ENCODE assay signal across 1 cellular context in the genomic region with DNA sequence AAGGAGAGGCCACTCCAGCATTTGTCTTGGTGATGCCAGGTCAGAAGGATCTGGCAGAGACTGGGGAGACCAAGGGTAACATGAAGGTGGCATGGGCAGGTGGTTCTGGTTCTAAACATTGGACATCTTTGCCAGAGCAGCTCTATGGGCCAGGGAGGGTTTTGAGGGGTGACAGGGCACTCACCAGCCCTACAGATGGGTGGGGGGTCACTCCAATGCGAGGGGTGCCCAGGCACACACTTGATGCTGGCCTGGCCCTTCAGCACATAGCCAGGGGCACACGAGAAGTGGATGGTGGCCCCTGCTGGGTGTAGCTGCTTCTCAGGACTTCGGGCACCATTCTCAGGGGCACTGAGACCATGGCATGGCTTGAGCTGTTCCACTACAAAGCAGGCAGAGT.
TF ChIP-seq lines count a peak whose summit lies in the region.

No MANE protein-coding gene starts in this region.

TF ChIP-seq in GM23338, 12 proteins besides CTCF, POLR2A, EP300 and RAD21 (continued from another document):
- TF ChIP-seq, protein P1, sequence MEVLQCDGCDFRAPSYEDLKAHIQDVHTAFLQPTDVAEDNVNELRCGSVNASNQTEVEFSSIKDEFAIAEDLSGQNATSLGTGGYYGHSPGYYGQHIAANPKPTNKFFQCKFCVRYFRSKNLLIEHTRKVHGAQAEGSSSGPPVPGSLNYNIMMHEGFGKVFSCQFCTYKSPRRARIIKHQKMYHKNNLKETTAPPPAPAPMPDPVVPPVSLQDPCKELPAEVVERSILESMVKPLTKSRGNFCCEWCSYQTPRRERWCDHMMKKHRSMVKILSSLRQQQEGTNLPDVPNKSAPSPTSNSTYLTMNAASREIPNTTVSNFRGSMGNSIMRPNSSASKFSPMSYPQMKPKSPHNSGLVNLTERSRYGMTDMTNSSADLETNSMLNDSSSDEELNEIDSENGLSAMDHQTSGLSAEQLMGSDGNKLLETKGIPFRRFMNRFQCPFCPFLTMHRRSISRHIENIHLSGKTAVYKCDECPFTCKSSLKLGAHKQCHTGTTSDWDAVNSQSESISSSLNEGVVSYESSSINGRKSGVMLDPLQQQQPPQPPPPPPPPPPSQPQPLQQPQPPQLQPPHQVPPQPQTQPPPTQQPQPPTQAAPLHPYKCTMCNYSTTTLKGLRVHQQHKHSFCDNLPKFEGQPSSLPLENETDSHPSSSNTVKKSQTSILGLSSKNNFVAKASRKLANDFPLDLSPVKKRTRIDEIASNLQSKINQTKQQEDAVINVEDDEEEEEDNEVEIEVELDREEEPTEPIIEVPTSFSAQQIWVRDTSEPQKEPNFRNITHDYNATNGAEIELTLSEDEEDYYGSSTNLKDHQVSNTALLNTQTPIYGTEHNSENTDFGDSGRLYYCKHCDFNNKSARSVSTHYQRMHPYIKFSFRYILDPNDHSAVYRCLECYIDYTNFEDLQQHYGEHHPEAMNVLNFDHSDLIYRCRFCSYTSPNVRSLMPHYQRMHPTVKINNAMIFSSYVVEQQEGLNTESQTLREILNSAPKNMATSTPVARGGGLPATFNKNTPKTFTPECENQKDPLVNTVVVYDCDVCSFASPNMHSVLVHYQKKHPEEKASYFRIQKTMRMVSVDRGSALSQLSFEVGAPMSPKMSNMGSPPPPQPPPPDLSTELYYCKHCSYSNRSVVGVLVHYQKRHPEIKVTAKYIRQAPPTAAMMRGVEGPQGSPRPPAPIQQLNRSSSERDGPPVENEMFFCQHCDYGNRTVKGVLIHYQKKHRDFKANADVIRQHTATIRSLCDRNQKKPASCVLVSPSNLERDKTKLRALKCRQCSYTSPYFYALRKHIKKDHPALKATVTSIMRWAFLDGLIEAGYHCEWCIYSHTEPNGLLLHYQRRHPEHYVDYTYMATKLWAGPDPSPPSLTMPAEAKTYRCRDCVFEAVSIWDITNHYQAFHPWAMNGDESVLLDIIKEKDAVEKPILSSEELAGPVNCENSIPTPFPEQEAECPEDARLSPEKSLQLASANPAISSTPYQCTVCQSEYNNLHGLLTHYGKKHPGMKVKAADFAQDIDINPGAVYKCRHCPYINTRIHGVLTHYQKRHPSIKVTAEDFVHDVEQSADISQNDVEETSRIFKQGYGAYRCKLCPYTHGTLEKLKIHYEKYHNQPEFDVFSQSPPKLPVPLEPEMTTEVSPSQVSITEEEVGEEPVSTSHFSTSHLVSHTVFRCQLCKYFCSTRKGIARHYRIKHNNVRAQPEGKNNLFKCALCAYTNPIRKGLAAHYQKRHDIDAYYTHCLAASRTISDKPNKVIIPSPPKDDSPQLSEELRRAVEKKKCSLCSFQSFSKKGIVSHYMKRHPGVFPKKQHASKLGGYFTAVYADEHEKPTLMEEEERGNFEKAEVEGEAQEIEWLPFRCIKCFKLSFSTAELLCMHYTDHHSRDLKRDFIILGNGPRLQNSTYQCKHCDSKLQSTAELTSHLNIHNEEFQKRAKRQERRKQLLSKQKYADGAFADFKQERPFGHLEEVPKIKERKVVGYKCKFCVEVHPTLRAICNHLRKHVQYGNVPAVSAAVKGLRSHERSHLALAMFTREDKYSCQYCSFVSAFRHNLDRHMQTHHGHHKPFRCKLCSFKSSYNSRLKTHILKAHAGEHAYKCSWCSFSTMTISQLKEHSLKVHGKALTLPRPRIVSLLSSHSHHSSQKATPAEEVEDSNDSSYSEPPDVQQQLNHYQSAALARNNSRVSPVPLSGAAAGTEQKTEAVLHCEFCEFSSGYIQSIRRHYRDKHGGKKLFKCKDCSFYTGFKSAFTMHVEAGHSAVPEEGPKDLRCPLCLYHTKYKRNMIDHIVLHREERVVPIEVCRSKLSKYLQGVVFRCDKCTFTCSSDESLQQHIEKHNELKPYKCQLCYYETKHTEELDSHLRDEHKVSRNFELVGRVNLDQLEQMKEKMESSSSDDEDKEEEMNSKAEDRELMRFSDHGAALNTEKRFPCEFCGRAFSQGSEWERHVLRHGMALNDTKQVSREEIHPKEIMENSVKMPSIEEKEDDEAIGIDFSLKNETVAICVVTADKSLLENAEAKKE (CRISPR knock-in tag; IDR thresholded peaks at IDR 0.05), result no peak
- TF ChIP-seq STAT1 (IDR thresholded peaks at IDR 0.05; ENCODE audit: unreplicated experiment) (no peak), EZH2phosphoT487 (IDR thresholded peaks at IDR 0.05; ENCODE audit: unreplicated experiment) (no peak), NANOG (IDR thresholded peaks at IDR 0.05; ENCODE audit: borderline replicate concordance) (no peak)
TF ChIP-seq in GM23338: peak in this region for 0.
